1 cellular context compared by ENCODE assay signal in genomic region chr17:82205720-82206508, GRCh38.
TF ChIP-seq lines count a peak whose summit lies in the region.

No MANE protein-coding gene starts in this region.

TF ChIP-seq in K562, 482 proteins besides CTCF, POLR2A, EP300 and RAD21 (continued from another document and continues in another):
- TF ChIP-seq ZBTB40 (IDR thresholded peaks at IDR 0.05) (0 out of 2 replicates have a peak, but pooled peaks have one; percentile 34), ZBTB40 (CRISPR knock-in tag; IDR thresholded peaks at IDR 0.05) (no peak), ZNF253 (CRISPR knock-in tag; conservative IDR thresholded peaks at IDR 0.05) (no peak), ZNF76 (CRISPR knock-in tag; IDR thresholded peaks at IDR 0.05; ENCODE audit: borderline replicate concordance) (0 out of 2 replicates have a peak, but pooled peaks have one; percentile 81), ARID4B (CRISPR knock-in tag; IDR thresholded peaks at IDR 0.05) (peak; percentile 67; the same call in 1 of the 2 replicates), HCFC1 (IDR thresholded peaks at IDR 0.05; ENCODE audit: low read depth, low read length) (peak; percentile 52), TRIM24 (IDR thresholded peaks at IDR 0.05) (no peak), MAFK (IDR thresholded peaks at IDR 0.05; ENCODE audit: low read length) (peak; percentile 70), HNRNPH1 (optimal IDR thresholded peaks at IDR 0.05; ENCODE audit: low read depth, low read length) (no peak), ZNF639 (CRISPR knock-in tag; conservative IDR thresholded peaks at IDR 0.05 in 1 of 2, IDR thresholded peaks at IDR 0.05 in 1 of 2) (no peak; a peak in 1 of 4 replicates), ELF1 (tag; IDR thresholded peaks at IDR 0.05) (peak; percentile 96), CTBP1 (IDR thresholded peaks at IDR 0.05; ENCODE audit: borderline replicate concordance) (peak; percentile 77; the same call in 1 of the 2 replicates), TRIM25 (IDR thresholded peaks at IDR 0.05; ENCODE audit: borderline replicate concordance) (no peak), ARID2 (IDR thresholded peaks at IDR 0.05) (no peak), GATAD2A (IDR thresholded peaks at IDR 0.05) (no peak), RNF2 (IDR thresholded peaks at IDR 0.05) (no peak), SAFB2 (IDR thresholded peaks at IDR 0.05; ENCODE audit: borderline replicate concordance, low read depth, low read length, severe bottlenecking) (no peak), SREBF2 (CRISPR knock-in tag; IDR thresholded peaks at IDR 0.05) (no peak), MTF1 (CRISPR knock-in tag; IDR thresholded peaks at IDR 0.05; ENCODE audit: borderline replicate concordance) (no peak), CAMTA2 (CRISPR knock-in tag; conservative IDR thresholded peaks at IDR 0.05) (no peak), ZBTB1 (CRISPR knock-in tag; IDR thresholded peaks at IDR 0.05; ENCODE audit: borderline replicate concordance, low read depth) (no peak), GABPA (tag; conservative IDR thresholded peaks at IDR 0.05; ENCODE audit: low read depth) (peak; percentile 54; the same call in 1 of the 2 replicates), ZMIZ1 (IDR thresholded peaks at IDR 0.05; ENCODE audit: low read depth in 2 of 2, low read length in 2 of 2) (no peak), ZNF764 (CRISPR knock-in tag; IDR thresholded peaks at IDR 0.05; ENCODE audit: low read depth) (no peak), E2F8 (IDR thresholded peaks at IDR 0.05; ENCODE audit: low read depth, partially characterized antibody) (no peak), CEBPZ (IDR thresholded peaks at IDR 0.05; ENCODE audit: borderline replicate concordance, low read depth, low read length) (no peak)
